Comparison of ENCODE assay signal across 8 cellular contexts in genomic region chr11:118565062-118565461, GRCh38. TPM values are rescaled to one million over a fixed set of nuclear protein-coding genes. Genes with fewer than 3 reads are reported as not detected.
DNase-seq lines count a peak whose midpoint lies in the region; ATAC-seq, FAIRE-seq and TF ChIP-seq lines count a peak whose summit lies in the region.

No MANE protein-coding gene starts in this region.

- H3K9me3 Mint-ChIP-seq in T-cell = no peaks in the 10 kb centered on the region

- POLR2A ChIA-PET in T-cell (lab: Charles Lee) = interaction anchor here in 1 of 2 donors (0.6 to 0.7 kb wide), 3 partner anchors 234 to 540 kb away, joined by 3 to 5 read pairs (median 4); no protein-coding TSS in a partner anchor

- DNase-seq in DND-41 (no peak), T-cell (no peak), foreskin fibroblast (peak in 1 of 2 donors; percentile 39), sciatic nerve (ENCODE audit: low spot score) (no peak), NCI-H2081 treated with DMSO at 0.1 percent for 48 hours (lab: John Stamatoyannopoulos, UW) (no peak), D721Med (ENCODE audit: insufficient read length, low spot score) (no peak), NOMO-1 treated with dmso at 0.1 percent for 144 hours (lab: John Stamatoyannopoulos, UW; ENCODE audit: unreplicated experiment) (no peak)

- no peaks in the 10 kb centered on the region for H3K27me3 ChIP-seq in DND-41 (ENCODE audit: insufficient read depth, low read length, poor library complexity)

- H3K4me3 Mint-ChIP-seq in T-cell = peak overlapping the region; percentile 66 to 85 (median 77)

- H3K27ac ChIP-seq in DND-41 (ENCODE audit: low read length) = 0 out of 2 replicates have a peak overlapping the region, but pooled peaks have one; percentile 41

- no peaks in the 10 kb centered on the region for H3K27me3 Mint-ChIP-seq in T-cell

- peak overlapping the region; percentile 60 for H2AFZ ChIP-seq in DND-41 (ENCODE audit: low read depth, low read length)

- CTCF ChIA-PET in T-cell (lab: Charles Lee) = interaction anchor here in 1 of 2 donors (0.7 kb wide), 1 partner anchor 46 kb away, joined by 3 read pairs; no protein-coding TSS in a partner anchor

- 0 out of 2 replicates have a peak, but pooled peaks cover 3% of the 10 kb centered on the region for H3K36me3 ChIP-seq in DND-41 (ENCODE audit: insufficient read depth, low read length)

- peak overlapping the region; percentile 24; the same call in 1 of the 2 replicates for H3K9ac ChIP-seq in DND-41 (ENCODE audit: low read depth, low read length)

- no peaks in the 10 kb centered on the region for H3K79me2 ChIP-seq in DND-41 (ENCODE audit: insufficient read depth, low read length)

- peak overlapping the region; percentile 57 to 74 for H3K27ac Mint-ChIP-seq in T-cell

- ATAC-seq in DND-41 (ENCODE audit: insufficient read depth, low read depth) = no peak
- no peak for ATAC-seq in T-cell (replicated peaks in 1 of 4)
- peak; percentile 42 for ATAC-seq in sciatic nerve
- ATAC-seq in HG02870 (IDR thresholded peaks at IDR 0.05; ENCODE audit: unreplicated experiment) = no peak

- no peaks in the 10 kb centered on the region for H4K20me1 ChIP-seq in DND-41 (ENCODE audit: insufficient read depth, low read length)

- TF ChIP-seq CTCF in DND-41 (IDR thresholded peaks at IDR 0.05; ENCODE audit: borderline replicate concordance, extremely low read depth, low read length, poor library complexity, severe bottlenecking) (no peak), foreskin fibroblast (IDR thresholded peaks at IDR 0.05; ENCODE audit: low read depth, low read length) (no peak), D721Med (IDR thresholded peaks at IDR 0.05; ENCODE audit: insufficient read depth, missing control alignments) (no peak)

- no peak for FAIRE-seq in D721Med (lab: Jason Lieb, UNC)

- H3K4me3 ChIP-seq in DND-41 (ENCODE audit: low read depth in 1 of 2, low read length in 2 of 2) = peak overlapping the region in 1 of 2 experiments; percentile 62; a peak in 2 of 4 replicates
- H3K4me3 ChIP-seq in foreskin fibroblast (ENCODE audit: low read depth in 1 of 2, low read length in 2 of 2) = peak overlapping the region; percentile 53 to 98

- peaks cover 29% of the 10 kb centered on the region for H3K4me1 ChIP-seq in DND-41 (ENCODE audit: insufficient read depth, low read length)

- H3K4me2 ChIP-seq in DND-41 (ENCODE audit: insufficient read depth, low read length) = peak overlapping the region; percentile 84

- intact Hi-C loops in sciatic nerve (cut with DNase I) = no loop called here

- no peaks in the 10 kb centered on the region for H3K9me3 ChIP-seq in DND-41 (ENCODE audit: insufficient read depth, low read length, severe bottlenecking)

- H3K36me3 Mint-ChIP-seq in T-cell = peaks cover 2% of the 10 kb centered on the region

- H3K4me1 Mint-ChIP-seq in T-cell = peaks cover 23 to 25% (median 23%) of the 10 kb centered on the region in 3 donors

RNA-seq across cellular contexts. Expression of gene IFT46, which starts 0.7 kb away (rescaled TPM):
- total RNA-seq in T-cell (10 to 100 TPM in 3 of 5 donors, 1 to 10 TPM in 2; 7.0 to 12.4 (median 11.3) TPM), sciatic nerve (22.2 TPM)

RNA-seq across cellular contexts. Expression of gene ARCN1, which starts 7.1 kb away (rescaled TPM):
- total RNA-seq in T-cell (100 to 1,000 TPM in 3 of 5 donors, 10 to 100 TPM in 2; 80.6 to 117 (median 111) TPM), sciatic nerve (135 TPM)

RNA-seq across cellular contexts. Expression of gene TMEM25, which starts 34.1 kb away (rescaled TPM):
- total RNA-seq in T-cell (10 to 100 TPM; 19.9 to 31.7 (median 25.3) TPM), sciatic nerve (20.9 TPM)

RNA-seq across cellular contexts. Expression of gene TTC36, which starts 37.8 kb away (rescaled TPM):
- 1 to 10 TPM in 4 of 5 donors, under 1 TPM in 1; 0.53 to 1.7 (median 1.2) TPM for total RNA-seq in T-cell
- total RNA-seq in sciatic nerve = 0.71 TPM

RNA-seq across cellular contexts. Expression of gene PHLDB1, which starts 42.4 kb away (rescaled TPM):
- total RNA-seq in T-cell (1 to 10 TPM; 1.8 to 7.8 (median 4.0) TPM), sciatic nerve (419 TPM)
